In the genomic region with DNA sequence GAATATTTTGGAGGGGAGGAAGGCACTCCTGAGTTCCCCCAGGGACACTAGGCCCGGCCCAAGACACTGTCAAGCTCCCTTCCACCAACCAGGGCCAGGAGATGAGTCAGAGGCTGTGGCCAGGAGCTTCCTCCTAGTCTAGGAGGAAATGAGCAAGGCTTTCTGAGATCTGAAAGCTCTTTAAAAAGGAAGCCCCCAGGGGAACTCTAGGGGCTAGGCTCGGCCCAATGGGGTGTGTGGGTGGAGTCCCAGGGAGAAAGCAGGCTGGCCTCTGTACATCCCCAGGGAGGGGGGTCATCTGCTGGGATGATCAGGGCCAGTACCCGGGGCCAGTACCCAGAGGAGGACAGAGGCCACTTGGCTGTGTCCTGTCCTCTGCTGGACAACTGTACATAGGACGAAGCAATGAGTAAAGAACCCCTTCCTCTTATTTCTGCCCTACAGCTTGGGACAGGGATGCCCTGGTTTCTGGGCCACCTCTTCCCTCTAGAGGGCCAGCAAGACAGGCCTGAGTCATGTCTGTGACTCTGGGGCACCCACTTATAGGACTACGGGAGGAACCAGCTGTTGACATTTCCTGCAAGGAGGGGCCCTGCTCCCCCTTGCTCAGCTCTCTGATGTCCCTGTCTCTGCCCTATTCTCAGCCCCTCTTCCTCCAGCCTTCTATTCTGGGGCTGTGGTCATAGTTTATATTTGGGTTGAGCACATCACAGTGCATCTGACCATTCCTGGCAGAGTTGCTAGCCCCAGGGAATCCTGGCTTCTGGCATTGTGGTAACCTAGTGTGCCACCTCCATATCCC, we compare ENCODE assay signal across 1 cellular context.
TF ChIP-seq lines count a peak whose summit lies in the region.

No MANE protein-coding gene starts in this region.

TF ChIP-seq in GM12878, 131 proteins besides CTCF, POLR2A, EP300 and RAD21 (continued from another document and continues in another):
- TF ChIP-seq, protein P1, sequence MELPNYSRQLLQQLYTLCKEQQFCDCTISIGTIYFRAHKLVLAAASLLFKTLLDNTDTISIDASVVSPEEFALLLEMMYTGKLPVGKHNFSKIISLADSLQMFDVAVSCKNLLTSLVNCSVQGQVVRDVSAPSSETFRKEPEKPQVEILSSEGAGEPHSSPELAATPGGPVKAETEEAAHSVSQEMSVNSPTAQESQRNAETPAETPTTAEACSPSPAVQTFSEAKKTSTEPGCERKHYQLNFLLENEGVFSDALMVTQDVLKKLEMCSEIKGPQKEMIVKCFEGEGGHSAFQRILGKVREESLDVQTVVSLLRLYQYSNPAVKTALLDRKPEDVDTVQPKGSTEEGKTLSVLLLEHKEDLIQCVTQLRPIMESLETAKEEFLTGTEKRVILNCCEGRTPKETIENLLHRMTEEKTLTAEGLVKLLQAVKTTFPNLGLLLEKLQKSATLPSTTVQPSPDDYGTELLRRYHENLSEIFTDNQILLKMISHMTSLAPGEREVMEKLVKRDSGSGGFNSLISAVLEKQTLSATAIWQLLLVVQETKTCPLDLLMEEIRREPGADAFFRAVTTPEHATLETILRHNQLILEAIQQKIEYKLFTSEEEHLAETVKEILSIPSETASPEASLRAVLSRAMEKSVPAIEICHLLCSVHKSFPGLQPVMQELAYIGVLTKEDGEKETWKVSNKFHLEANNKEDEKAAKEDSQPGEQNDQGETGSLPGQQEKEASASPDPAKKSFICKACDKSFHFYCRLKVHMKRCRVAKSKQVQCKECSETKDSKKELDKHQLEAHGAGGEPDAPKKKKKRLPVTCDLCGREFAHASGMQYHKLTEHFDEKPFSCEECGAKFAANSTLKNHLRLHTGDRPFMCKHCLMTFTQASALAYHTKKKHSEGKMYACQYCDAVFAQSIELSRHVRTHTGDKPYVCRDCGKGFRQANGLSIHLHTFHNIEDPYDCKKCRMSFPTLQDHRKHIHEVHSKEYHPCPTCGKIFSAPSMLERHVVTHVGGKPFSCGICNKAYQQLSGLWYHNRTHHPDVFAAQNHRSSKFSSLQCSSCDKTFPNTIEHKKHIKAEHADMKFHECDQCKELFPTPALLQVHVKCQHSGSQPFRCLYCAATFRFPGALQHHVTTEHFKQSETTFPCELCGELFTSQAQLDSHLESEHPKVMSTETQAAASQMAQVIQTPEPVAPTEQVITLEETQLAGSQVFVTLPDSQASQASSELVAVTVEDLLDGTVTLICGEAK (IDR thresholded peaks at IDR 0.05; ENCODE audit: borderline replicate concordance): no peak
- no peak for TF ChIP-seq FOS (IDR thresholded peaks at IDR 0.05; ENCODE audit: borderline replicate concordance, extremely low read depth, insufficient read length)
- no peak for TF ChIP-seq STAT1 (conservative IDR thresholded peaks at IDR 0.05)
- no peak for TF ChIP-seq CHD4 (IDR thresholded peaks at IDR 0.05)
- TF ChIP-seq RUNX3 (IDR thresholded peaks at IDR 0.05; ENCODE audit: low read length): no peak
- TF ChIP-seq GABPA (IDR thresholded peaks at IDR 0.05; ENCODE audit: low read depth): no peak
- TF ChIP-seq WRNIP1 (IDR thresholded peaks at IDR 0.05; ENCODE audit: borderline replicate concordance, low read depth, low read length): no peak
- no peak for TF ChIP-seq ZNF592 (IDR thresholded peaks at IDR 0.05)
- TF ChIP-seq FOXK2 (IDR thresholded peaks at IDR 0.05): no peak
- no peak for TF ChIP-seq CEBPB (IDR thresholded peaks at IDR 0.05; ENCODE audit: borderline replicate concordance in 1 of 2, low read depth in 2 of 2, low read length in 2 of 2)
- peak; percentile 10; the same call in 1 of the 3 replicates for TF ChIP-seq POU2F2 (IDR thresholded peaks at IDR 0.05; ENCODE audit: borderline replicate concordance, low read depth, low read length)
- TF ChIP-seq HDAC2 (IDR thresholded peaks at IDR 0.05): no peak
- TF ChIP-seq SP1 (IDR thresholded peaks at IDR 0.05; ENCODE audit: low read depth, low read length): no peak
- no peak for TF ChIP-seq NR2C2 (IDR thresholded peaks at IDR 0.05; ENCODE audit: borderline replicate concordance, control insufficient read depth, insufficient read length, low read depth)
- TF ChIP-seq FOXM1 (IDR thresholded peaks at IDR 0.05; ENCODE audit: low read depth, low read length): no peak
- TF ChIP-seq, protein P2, sequence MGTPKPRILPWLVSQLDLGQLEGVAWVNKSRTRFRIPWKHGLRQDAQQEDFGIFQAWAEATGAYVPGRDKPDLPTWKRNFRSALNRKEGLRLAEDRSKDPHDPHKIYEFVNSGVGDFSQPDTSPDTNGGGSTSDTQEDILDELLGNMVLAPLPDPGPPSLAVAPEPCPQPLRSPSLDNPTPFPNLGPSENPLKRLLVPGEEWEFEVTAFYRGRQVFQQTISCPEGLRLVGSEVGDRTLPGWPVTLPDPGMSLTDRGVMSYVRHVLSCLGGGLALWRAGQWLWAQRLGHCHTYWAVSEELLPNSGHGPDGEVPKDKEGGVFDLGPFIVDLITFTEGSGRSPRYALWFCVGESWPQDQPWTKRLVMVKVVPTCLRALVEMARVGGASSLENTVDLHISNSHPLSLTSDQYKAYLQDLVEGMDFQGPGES (IDR thresholded peaks at IDR 0.05): no peak
- peak in 1 of 2 experiments; percentile 71; a peak in 2 of 4 replicates for TF ChIP-seq ETV6 (conservative IDR thresholded peaks at IDR 0.05 in 1 of 2, IDR thresholded peaks at IDR 0.05 in 1 of 2; ENCODE audit: borderline replicate concordance in 1 of 2, low read depth in 1 of 2)
- TF ChIP-seq ZNF207 (IDR thresholded peaks at IDR 0.05; ENCODE audit: borderline replicate concordance): no peak
- no peak for TF ChIP-seq NFIC (IDR thresholded peaks at IDR 0.05; ENCODE audit: low read depth, low read length)
- no peak for TF ChIP-seq NR2C1 (IDR thresholded peaks at IDR 0.05)
- TF ChIP-seq DPF2 (IDR thresholded peaks at IDR 0.05): no peak
- TF ChIP-seq HDGF (IDR thresholded peaks at IDR 0.05): no peak
- TF ChIP-seq YBX1 (IDR thresholded peaks at IDR 0.05): no peak
- no peak for TF ChIP-seq STAT3 (IDR thresholded peaks at IDR 0.05; ENCODE audit: low read depth, low read length)
- TF ChIP-seq, protein P3, sequence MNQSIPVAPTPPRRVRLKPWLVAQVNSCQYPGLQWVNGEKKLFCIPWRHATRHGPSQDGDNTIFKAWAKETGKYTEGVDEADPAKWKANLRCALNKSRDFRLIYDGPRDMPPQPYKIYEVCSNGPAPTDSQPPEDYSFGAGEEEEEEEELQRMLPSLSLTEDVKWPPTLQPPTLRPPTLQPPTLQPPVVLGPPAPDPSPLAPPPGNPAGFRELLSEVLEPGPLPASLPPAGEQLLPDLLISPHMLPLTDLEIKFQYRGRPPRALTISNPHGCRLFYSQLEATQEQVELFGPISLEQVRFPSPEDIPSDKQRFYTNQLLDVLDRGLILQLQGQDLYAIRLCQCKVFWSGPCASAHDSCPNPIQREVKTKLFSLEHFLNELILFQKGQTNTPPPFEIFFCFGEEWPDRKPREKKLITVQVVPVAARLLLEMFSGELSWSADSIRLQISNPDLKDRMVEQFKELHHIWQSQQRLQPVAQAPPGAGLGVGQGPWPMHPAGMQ (IDR thresholded peaks at IDR 0.05; ENCODE audit: borderline replicate concordance): no peak
- TF ChIP-seq MEF2A (IDR thresholded peaks at IDR 0.05; ENCODE audit: insufficient read depth, low read depth, low read length): no peak; the same call in 1 of the 2 replicates
- peak; percentile 50; the same call in 1 of the 2 replicates for TF ChIP-seq IKZF1 (conservative IDR thresholded peaks at IDR 0.05)
- TF ChIP-seq, protein P4, sequence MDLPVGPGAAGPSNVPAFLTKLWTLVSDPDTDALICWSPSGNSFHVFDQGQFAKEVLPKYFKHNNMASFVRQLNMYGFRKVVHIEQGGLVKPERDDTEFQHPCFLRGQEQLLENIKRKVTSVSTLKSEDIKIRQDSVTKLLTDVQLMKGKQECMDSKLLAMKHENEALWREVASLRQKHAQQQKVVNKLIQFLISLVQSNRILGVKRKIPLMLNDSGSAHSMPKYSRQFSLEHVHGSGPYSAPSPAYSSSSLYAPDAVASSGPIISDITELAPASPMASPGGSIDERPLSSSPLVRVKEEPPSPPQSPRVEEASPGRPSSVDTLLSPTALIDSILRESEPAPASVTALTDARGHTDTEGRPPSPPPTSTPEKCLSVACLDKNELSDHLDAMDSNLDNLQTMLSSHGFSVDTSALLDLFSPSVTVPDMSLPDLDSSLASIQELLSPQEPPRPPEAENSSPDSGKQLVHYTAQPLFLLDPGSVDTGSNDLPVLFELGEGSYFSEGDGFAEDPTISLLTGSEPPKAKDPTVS (IDR thresholded peaks at IDR 0.05; ENCODE audit: low read depth, low read length): no peak
- TF ChIP-seq ZBTB33 (IDR thresholded peaks at IDR 0.05): no peak
- peak; percentile 72 for TF ChIP-seq POLR2AphosphoS5 (IDR thresholded peaks at IDR 0.05; ENCODE audit: low read length)
- TF ChIP-seq USF2 (IDR thresholded peaks at IDR 0.05; ENCODE audit: borderline replicate concordance, low read depth, low read length): no peak
- TF ChIP-seq ZBTB4 (CRISPR knock-in tag; IDR thresholded peaks at IDR 0.05): no peak
